Comparison of ENCODE assay signal across 10 cellular contexts in genomic region chr12:123478762-123479161, GRCh38. TPM values are rescaled to one million over a fixed set of nuclear protein-coding genes. Genes with fewer than 3 reads are reported as not detected.
A peak's percentile ranks its signal among the peaks of the same experiment; 100 is the strongest.
DNase-seq lines count a peak whose midpoint lies in the region; ATAC-seq lines count a peak whose summit lies in the region.
"Had no signal": no experiment of that assay in that cellular context is flagged by ENCODE, and none has a peak within 500 bp of the region (broad histone marks: within the 10 kb centered on the region; RNA-seq: fewer than 3 reads in every experiment).

No MANE protein-coding gene starts in this region.

- intact Hi-C loops in cardiac septum (cut with DNase I), result loop anchor here (1.0 kb wide), 1 partner anchor 41 kb away; no protein-coding TSS in a partner anchor

- DNase-seq in Ammon's horn (ENCODE audit: low spot score) (peak; percentile 91), anterior cingulate cortex (lab: John Stamatoyannopoulos, UW) (peak in 55 of 58 donors; percentile 30 to 94 (median 71)), cardiac septum (ENCODE audit: low spot score) (peak; percentile 89), putamen (ENCODE audit: low spot score) (peak; percentile 91), RKO (ENCODE audit: low spot score) (no peak)
- DNase-seq: activated gamma-delta T cell; stimulated activated CD4-positive, alpha-beta T cell treated with anti-CD3 and anti-CD28 coated beads, Interleukin-1b, Interleukin-23, amount 100 ng/mL, for 48 hours had no signal

- no peak for ATAC-seq in HG02678 (IDR thresholded peaks at IDR 0.05; ENCODE audit: unreplicated experiment)
- no peak for ATAC-seq in HG03196 (IDR thresholded peaks at IDR 0.05; ENCODE audit: unreplicated experiment)
- no peak for ATAC-seq in HG02973 (IDR thresholded peaks at IDR 0.05; ENCODE audit: unreplicated experiment)

RNA-seq across cellular contexts. Expression of gene SNRNP35, which starts 20.8 kb away (rescaled TPM):
- total RNA-seq in cardiac septum, result 24.3 TPM

RNA-seq across cellular contexts. Expression of gene RILPL2, which starts 42.3 kb away (rescaled TPM):
- 1.6 TPM for total RNA-seq in cardiac septum

RNA-seq across cellular contexts. Expression of gene RILPL1, which starts 54.8 kb away (rescaled TPM):
- 85.3 TPM for total RNA-seq in cardiac septum
